Comparison of ENCODE assay signal across 28 cellular contexts in the genomic region with DNA sequence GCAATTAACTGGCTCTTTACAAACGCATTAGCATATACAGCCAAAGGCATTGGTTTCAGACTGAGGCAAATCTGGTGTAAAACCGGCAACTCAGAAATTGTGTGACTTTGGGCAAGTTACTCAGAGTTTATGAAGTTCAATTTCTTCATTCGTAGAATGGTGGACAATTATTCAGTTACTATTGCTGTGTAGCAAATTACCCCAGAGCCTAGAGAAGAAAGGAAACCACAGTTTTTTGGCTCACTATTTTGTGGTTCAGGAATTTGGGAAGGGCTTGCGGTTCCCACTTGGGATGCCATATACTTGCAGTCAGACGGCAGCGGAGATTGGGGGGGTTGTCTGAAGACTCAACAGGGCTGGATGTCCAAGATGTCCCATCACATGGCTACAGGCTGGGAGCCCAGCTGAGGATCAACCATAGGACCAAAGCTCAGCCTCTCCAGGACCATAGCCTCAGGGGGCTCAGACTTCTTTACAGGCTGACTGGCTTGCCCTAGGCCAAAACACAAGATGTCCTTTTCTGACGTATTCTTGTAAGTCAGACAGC.
"Had no signal": no experiment of that assay in that cellular context is flagged by ENCODE, and none has a peak within 500 bp of the region (broad histone marks: within the 10 kb centered on the region; RNA-seq: fewer than 3 reads in every experiment).

No MANE protein-coding gene starts in this region.

- DNase-seq: activated CD4-positive, alpha-beta T cell treated with anti-CD3 and anti-CD28 coated beads for 4 hours; activated CD4-positive, alpha-beta T cell treated with anti-CD3 and anti-CD28 coated beads, Interleukin-2, amount 10 ng/mL, durations not matched to agents 7 days and 5 days; activated CD4-positive, alpha-beta T cell treated with anti-CD3 and anti-CD28 coated beads, Interleukin-2, amount 50 U/mL, for 48 hours; activated CD4-positive, CD25-positive, alpha-beta regulatory T cell; activated CD4-positive, CD25-positive, alpha-beta regulatory T cell treated with anti-CD3 and anti-CD28 coated beads, Interleukin-2, amount 50 U/mL, for 72 hours; activated CD8-positive, alpha-beta memory T cell treated with anti-CD3 and anti-CD28 coated beads for 24 hours; activated CD8-positive, alpha-beta T cell treated with anti-CD3 and anti-CD28 coated beads for 36 hours; activated effector memory CD4-positive, alpha-beta T cell treated with anti-CD3 and anti-CD28 coated beads, Interleukin-2, amount 50 U/mL, for 16 hours; activated naive CD4-positive, alpha-beta T cell treated with anti-CD3 and anti-CD28 coated beads for 36 hours; activated naive CD8-positive, alpha-beta T cell treated with anti-CD3 and anti-CD28 coated beads for 36 hours; activated naive CD8-positive, alpha-beta T cell treated with anti-CD3 and anti-CD28 coated beads, Interleukin-2, amount 50 U/mL, for 24 hours; activated T-cell treated with anti-CD3 and anti-CD28 coated beads, Interleukin-2, amount 50 U/mL, for 1 hour; activated T-cell treated with anti-CD3 and anti-CD28 coated beads, Interleukin-2, amount 50 U/mL, for 48 hours; adrenal gland; amygdala; aorta; body of pancreas; caudate nucleus; cortex of kidney; dermis blood vessel endothelial cell; effector CD4-positive, alpha-beta T cell; effector memory CD8-positive, alpha-beta T cell; erythroblast; foreskin melanocyte; heart right ventricle; T-helper 2 cell had no signal

- ATAC-seq: activated CD8-positive, alpha-beta T cell treated with anti-CD3 and anti-CD28 coated beads for 36 hours; activated naive CD8-positive, alpha-beta T cell treated with anti-CD3 and anti-CD28 coated beads, Interleukin-2, amount 50 U/mL, for 24 hours; body of pancreas; effector memory CD8-positive, alpha-beta T cell; gastroesophageal sphincter; heart right ventricle had no signal

- H3K27ac ChIP-seq: adrenal gland, body of pancreas, esophagus muscularis mucosa, gastroesophageal sphincter, heart right ventricle had no signal

- H3K9me3 ChIP-seq: adrenal gland, body of pancreas, esophagus muscularis mucosa, gastroesophageal sphincter, heart right ventricle had no signal

- H3K4me3 ChIP-seq: adrenal gland, body of pancreas, esophagus muscularis mucosa, gastroesophageal sphincter, heart right ventricle had no signal

- H3K36me3 ChIP-seq: adrenal gland, esophagus muscularis mucosa, gastroesophageal sphincter, heart right ventricle had no signal
